ENCODE assay signal across 28 cellular contexts in genomic region chr21:20618878-20619277, GRCh38.
"Had no signal": no experiment of that assay in that cellular context is flagged by ENCODE, and none has a peak within 500 bp of the region (broad histone marks: within the 10 kb centered on the region; RNA-seq: fewer than 3 reads in every experiment).

No MANE protein-coding gene starts in this region.

- H3K4me1 ChIP-seq: colonic mucosa, gastroesophageal sphincter, left ventricle myocardium inferior, lower lobe of right lung, pancreas, prostate gland, spleen, testis, tibial nerve, upper lobe of right lung, vagina had no signal

- H3K36me3 ChIP-seq: colonic mucosa, gastroesophageal sphincter, left ventricle myocardium inferior, lower lobe of right lung, pancreas, prostate gland, spleen, tibial nerve, upper lobe of right lung, vagina had no signal

- H3K27ac ChIP-seq: colonic mucosa, gastroesophageal sphincter, left ventricle myocardium inferior, lower lobe of right lung, pancreas, prostate gland, spleen, testis, tibial nerve, upper lobe of right lung, vagina had no signal

- H3K27ac Mint-ChIP-seq: endodermal cell; immature natural killer cell; memory B cell; mesothelial cell of epicardium; natural killer cell; stimulated activated naive B cell treated with anti-CD40 and anti-IgM and Interleukin-4, amounts not matched to agents 10 μg/mL and 1 μg/mL and 100 μg/mL, for 72 hours; stimulated activated naive CD8-positive, alpha-beta T cell treated with anti-CD3 and anti-CD28 coated beads, Interleukin-15, amount 100 ng/mL, for 72 hours had no signal

- H3K4me1 Mint-ChIP-seq: immature natural killer cell; memory B cell; mesothelial cell of epicardium; natural killer cell; neural crest cell; stimulated activated naive B cell treated with anti-CD40 and anti-IgM and Interleukin-4, amounts not matched to agents 10 μg/mL and 1 μg/mL and 100 μg/mL, for 72 hours; stimulated activated naive CD8-positive, alpha-beta T cell treated with anti-CD3 and anti-CD28 coated beads, Interleukin-15, amount 100 ng/mL, for 72 hours had no signal

- H3K27me3 ChIP-seq: colonic mucosa, gastroesophageal sphincter, pancreas, spleen, testis, tibial nerve, upper lobe of right lung, vagina had no signal

- H3K9me3 ChIP-seq: colonic mucosa, lower lobe of right lung, pancreas, prostate gland, testis, upper lobe of right lung, vagina had no signal

- DNase-seq: colonic mucosa; dermis blood vessel endothelial cell; endodermal cell; erythroblast; immature natural killer cell; kidney; left cardiac atrium; left ventricle myocardium inferior; lower lobe of right lung; natural killer cell; occipital lobe; pancreas; retina; spleen; stimulated activated CD4-positive, alpha-beta T cell treated with anti-CD3 and anti-CD28 coated beads, Interleukin-2, amount 100 ng/mL, for 24 hours; stimulated activated CD4-positive, alpha-beta T cell treated with anti-CD3 and anti-CD28 coated beads, Interleukin-4, amount 100 ng/mL, for 4 hours; stimulated activated naive B cell treated with anti-CD40 and anti-IgM and Interleukin-4, amounts not matched to agents 10 μg/mL and 1 μg/mL and 100 μg/mL, for 72 hours; stimulated activated naive CD8-positive, alpha-beta T cell treated with anti-CD3 and anti-CD28 coated beads, Interleukin-15, amount 100 ng/mL, for 72 hours; testis; upper lobe of right lung had no signal

- H3K4me3 Mint-ChIP-seq: endodermal cell; immature natural killer cell; memory B cell; mesothelial cell of epicardium; natural killer cell; neural crest cell; stimulated activated naive B cell treated with anti-CD40 and anti-IgM and Interleukin-4, amounts not matched to agents 10 μg/mL and 1 μg/mL and 100 μg/mL, for 72 hours; stimulated activated naive CD8-positive, alpha-beta T cell treated with anti-CD3 and anti-CD28 coated beads, Interleukin-15, amount 100 ng/mL, for 72 hours had no signal

- H3K27me3 Mint-ChIP-seq: memory B cell; stimulated activated naive B cell treated with anti-CD40 and anti-IgM and Interleukin-4, amounts not matched to agents 10 μg/mL and 1 μg/mL and 100 μg/mL, for 72 hours; stimulated activated naive CD8-positive, alpha-beta T cell treated with anti-CD3 and anti-CD28 coated beads, Interleukin-15, amount 100 ng/mL, for 72 hours had no signal

- ATAC-seq: gastroesophageal sphincter; left cardiac atrium; lower lobe of right lung; natural killer cell; pancreas; sciatic nerve; stimulated activated naive B cell treated with anti-CD40 and anti-IgM and Interleukin-4, amounts not matched to agents 10 μg/mL and 1 μg/mL and 100 μg/mL, for 72 hours; stimulated activated naive CD8-positive, alpha-beta T cell treated with anti-CD3 and anti-CD28 coated beads, Interleukin-15, amount 100 ng/mL, for 72 hours; upper lobe of right lung had no signal

- H3K4me3 ChIP-seq: colonic mucosa, gastroesophageal sphincter, left ventricle myocardium inferior, lower lobe of right lung, pancreas, prostate gland, spleen, testis, tibial nerve, upper lobe of right lung, vagina had no signal

- H3K36me3 Mint-ChIP-seq: immature natural killer cell; memory B cell; mesothelial cell of epicardium; natural killer cell; stimulated activated naive B cell treated with anti-CD40 and anti-IgM and Interleukin-4, amounts not matched to agents 10 μg/mL and 1 μg/mL and 100 μg/mL, for 72 hours had no signal
